In genomic region chr2:241538838-241539615, GRCh38 we compare ENCODE assay signal across 17 cellular contexts. TPM values are rescaled to one million over a fixed set of nuclear protein-coding genes. Genes with fewer than 3 reads are reported as not detected.
"Had no signal": no experiment of that assay in that cellular context is flagged by ENCODE, and none has a peak within 500 bp of the region (broad histone marks: within the 10 kb centered on the region; RNA-seq: fewer than 3 reads in every experiment).

No MANE protein-coding gene starts in this region.

- H3K36me3 Mint-ChIP-seq: activated CD4-positive, alpha-beta memory T cell treated with anti-CD3 and anti-CD28 coated beads for 36 hours; activated CD8-positive, alpha-beta memory T cell treated with anti-CD3 and anti-CD28 coated beads, Interleukin-2, amount 10 ng/mL, durations not matched to agents 7 days and 5 days; activated naive CD4-positive, alpha-beta T cell treated with anti-CD3 and anti-CD28 coated beads, Interleukin-2, amount 50 U/mL, for 24 hours; naive thymus-derived CD4-positive, alpha-beta T cell had no signal

- H3K27ac Mint-ChIP-seq: activated CD4-positive, alpha-beta memory T cell treated with anti-CD3 and anti-CD28 coated beads for 36 hours; activated CD4-positive, alpha-beta T cell treated with anti-CD3 and anti-CD28 coated beads for 36 hours; activated CD8-positive, alpha-beta memory T cell treated with anti-CD3 and anti-CD28 coated beads, Interleukin-2, amount 10 ng/mL, durations not matched to agents 7 days and 5 days; activated naive CD4-positive, alpha-beta T cell treated with anti-CD3 and anti-CD28 coated beads, Interleukin-2, amount 50 U/mL, for 24 hours; progenitor cell of endocrine pancreas had no signal

- H3K27me3 ChIP-seq: adrenal gland, right atrium auricular region had no signal

- H3K9me3 Mint-ChIP-seq: activated CD4-positive, alpha-beta memory T cell treated with anti-CD3 and anti-CD28 coated beads for 36 hours; activated naive CD4-positive, alpha-beta T cell treated with anti-CD3 and anti-CD28 coated beads, Interleukin-2, amount 50 U/mL, for 24 hours; naive thymus-derived CD4-positive, alpha-beta T cell had no signal

- H3K4me3 Mint-ChIP-seq: activated CD4-positive, alpha-beta memory T cell treated with anti-CD3 and anti-CD28 coated beads for 36 hours; activated CD4-positive, alpha-beta T cell treated with anti-CD3 and anti-CD28 coated beads for 36 hours; activated CD8-positive, alpha-beta memory T cell treated with anti-CD3 and anti-CD28 coated beads, Interleukin-2, amount 10 ng/mL, durations not matched to agents 7 days and 5 days; activated naive CD4-positive, alpha-beta T cell treated with anti-CD3 and anti-CD28 coated beads, Interleukin-2, amount 50 U/mL, for 24 hours had no signal

- H3K36me3 ChIP-seq: adrenal gland, cardiac muscle cell, right atrium auricular region had no signal

- H3K9me3 ChIP-seq: adrenal gland, mucosa of descending colon, right atrium auricular region had no signal

- H3K4me3 ChIP-seq: adrenal gland, cardiac muscle cell, mucosa of descending colon, right atrium auricular region had no signal

- H3K27ac ChIP-seq: adrenal gland, cardiac muscle cell had no signal

- DNase-seq: activated CD4-positive, alpha-beta memory T cell treated with anti-CD3 and anti-CD28 coated beads for 36 hours; activated CD4-positive, alpha-beta T cell treated with anti-CD3 and anti-CD28 coated beads for 36 hours; activated CD8-positive, alpha-beta memory T cell treated with anti-CD3 and anti-CD28 coated beads, Interleukin-2, amount 10 ng/mL, durations not matched to agents 7 days and 5 days; activated T-cell treated with anti-CD3 and anti-CD28 coated beads, Interleukin-2, amount 50 U/mL, for 1 hour; adrenal gland; mammary epithelial cell; mucosa of descending colon; naive thymus-derived CD4-positive, alpha-beta T cell; occipital lobe; stimulated activated CD4-positive, alpha-beta T cell treated with anti-CD3 and anti-CD28 coated beads, Interleukin-4, amount 100 ng/mL, for 24 hours; stimulated activated naive CD4-positive, alpha-beta T cell treated with Interleukin-2 at 50 U/mL for 16 hours; trophoblast cell had no signal

- ATAC-seq: activated CD4-positive, alpha-beta T cell treated with anti-CD3 and anti-CD28 coated beads for 36 hours; activated CD8-positive, alpha-beta memory T cell treated with anti-CD3 and anti-CD28 coated beads, Interleukin-2, amount 10 ng/mL, durations not matched to agents 7 days and 5 days; left lobe of liver; mucosa of descending colon; naive thymus-derived CD4-positive, alpha-beta T cell had no signal

RNA-seq across cellular contexts. Expression of gene BOK, which starts 19.5 kb away (rescaled TPM):
- total RNA-seq: activated CD8-positive, alpha-beta memory T cell treated with anti-CD3 and anti-CD28 coated beads, Interleukin-2, amount 10 ng/mL, durations not matched to agents 7 days and 5 days had no signal
